Comparison of ENCODE assay signal across 12 cellular contexts in genomic region chr4:98493305-98493704, GRCh38.
A peak's percentile ranks its signal among the peaks of the same experiment; 100 is the strongest.
DNase-seq lines count a peak whose midpoint lies in the region; ATAC-seq lines count a peak whose summit lies in the region.
"Had no signal": no experiment of that assay in that cellular context is flagged by ENCODE, and none has a peak within 500 bp of the region (broad histone marks: within the 10 kb centered on the region; RNA-seq: fewer than 3 reads in every experiment).

No MANE protein-coding gene starts in this region.

- no peak for DNase-seq in AML-193 (lab: John Stamatoyannopoulos, UW)
- DNase-seq in GF-D8 (lab: John Stamatoyannopoulos, UW) = no peak
- DNase-seq: EL, head of caudate nucleus, NCI-H1092, NCI-H510A treated with DMSO at 0.1 percent for 48 hours had no signal

- ATAC-seq in GM18498 (IDR thresholded peaks at IDR 0.05; ENCODE audit: unreplicated experiment) (peak; percentile 87), GM19372 (IDR thresholded peaks at IDR 0.05; ENCODE audit: low read depth, unreplicated experiment) (peak; percentile 86), HG02798 (IDR thresholded peaks at IDR 0.05; ENCODE audit: poor library complexity, unreplicated experiment) (peak; percentile 84), HG03558 (IDR thresholded peaks at IDR 0.05; ENCODE audit: extremely low read depth, unreplicated experiment) (peak; percentile 78), GM21737 (IDR thresholded peaks at IDR 0.05; ENCODE audit: unreplicated experiment) (no peak), HG02970 (IDR thresholded peaks at IDR 0.05; ENCODE audit: low FRiP score, unreplicated experiment) (no peak)

Comparison
In these comparisons a context has a peak if more than half of its experiments do, and no peak if none do; other contexts are left out.
1. ATAC-seq: peak in GM18498 (single experiment), GM19372 (single experiment), HG02798 (single experiment) and HG03558 (single experiment); none in GM21737 (single experiment) and HG02970 (single experiment).